In genomic region chr4:25875281-25875745, GRCh38 we compare ENCODE assay signal across 12 cellular contexts. TPM values are rescaled to one million over a fixed set of nuclear protein-coding genes. Genes with fewer than 3 reads are reported as not detected.
DNase-seq lines count a peak whose midpoint lies in the region; ATAC-seq, FAIRE-seq and TF ChIP-seq lines count a peak whose summit lies in the region.
"Had no signal": no experiment of that assay in that cellular context is flagged by ENCODE, and none has a peak within 500 bp of the region (broad histone marks: within the 10 kb centered on the region; RNA-seq: fewer than 3 reads in every experiment).

No MANE protein-coding gene starts in this region.

- H3K9me3 ChIP-seq in SU-DHL-6 (ENCODE audit: insufficient read depth, low read length) (no peaks in the 10 kb centered on the region), kidney (ENCODE audit: control insufficient read depth in 1 of 2, low read length in 2 of 2) (no peaks in the 10 kb centered on the region), mesenchymal stem cell (ENCODE audit: control insufficient read depth, low read length) (no peaks in the 10 kb centered on the region), aorta (ENCODE audit: control insufficient read depth, low read length) (no peaks in the 10 kb centered on the region)

- no peak overlapping the region for H2BK120ac ChIP-seq in mesenchymal stem cell (ENCODE audit: low read depth, low read length)

- peaks cover 95% of the 10 kb centered on the region for H3F3A ChIP-seq in SU-DHL-6 (ENCODE audit: insufficient read depth)

- H4K20me1 ChIP-seq in SU-DHL-6 (ENCODE audit: low read depth, low read length) = no peaks in the 10 kb centered on the region

- H3K4ac ChIP-seq in mesenchymal stem cell (ENCODE audit: low read depth in 1 of 2, low read length in 2 of 2) = no peak overlapping the region

- H3K4me1 ChIP-seq in kidney (ENCODE audit: control insufficient read depth in 1 of 2, insufficient read depth in 1 of 2, low read depth in 1 of 2, low read length in 2 of 2) (no peaks in the 10 kb centered on the region), mesenchymal stem cell (ENCODE audit: control insufficient read depth, insufficient read depth, low read depth, low read length) (no peaks in the 10 kb centered on the region), aorta (ENCODE audit: control insufficient read depth in 1 of 2, insufficient read depth in 2 of 2, low read length in 2 of 2) (no peaks in the 10 kb centered on the region)

- no peak overlapping the region for H3K18ac ChIP-seq in mesenchymal stem cell (ENCODE audit: low read depth in 1 of 2, low read length in 2 of 2)

- H3K4me3 ChIP-seq in SU-DHL-6 (ENCODE audit: insufficient read depth, low read length, poor library complexity, severe bottlenecking) = peak overlapping the region; percentile 5
- no peak overlapping the region for H3K4me3 ChIP-seq in kidney (ENCODE audit: low read length in 2 of 2)
- H3K4me3 ChIP-seq in mesenchymal stem cell (ENCODE audit: insufficient read depth in 1 of 2, low read depth in 1 of 2, low read length in 2 of 2) = no peak overlapping the region
- H3K4me3 ChIP-seq in aorta (ENCODE audit: low read length in 2 of 2) = no peak overlapping the region

- H3K9me2 ChIP-seq in SU-DHL-6 (replicated peaks; ENCODE audit: insufficient read depth, low read length) = no peaks in the 10 kb centered on the region

- 91% methylated on average over 7 of the region's 7 CpGs for WGBS in mesenchymal stem cell
- WGBS in aorta, 2 donors = 93 to 94% methylated on average over 7 of the region's 7 CpGs

- no peak overlapping the region for H3K23ac ChIP-seq in mesenchymal stem cell (ENCODE audit: low read length in 2 of 2)

- no peak for TF ChIP-seq POLR2A in GM18505 (IDR thresholded peaks at IDR 0.05; ENCODE audit: borderline replicate concordance, extremely low read depth, insufficient read depth, insufficient read length)

- H3K36me3 ChIP-seq in SU-DHL-6 (ENCODE audit: low read length) (no peaks in the 10 kb centered on the region), kidney (ENCODE audit: control insufficient read depth in 1 of 2, insufficient read depth in 2 of 2, low read length in 2 of 2) (no peaks in the 10 kb centered on the region), mesenchymal stem cell (ENCODE audit: control insufficient read depth in 1 of 2, insufficient read depth in 2 of 2, low read depth in 1 of 2, low read length in 2 of 2) (no peaks in the 10 kb centered on the region), aorta (ENCODE audit: control insufficient read depth in 1 of 2, insufficient read depth in 2 of 2, low read length in 1 of 2) (no peaks in the 10 kb centered on the region)

- H2BK12ac ChIP-seq in mesenchymal stem cell (ENCODE audit: low read length in 2 of 2) = no peak overlapping the region

- no peak overlapping the region for H2AK5ac ChIP-seq in mesenchymal stem cell (ENCODE audit: low read length, severe bottlenecking)

- DNase-seq in NCI-H1436 (lab: John Stamatoyannopoulos, UW) (no peak), kidney (no peak), mesenchymal stem cell (no peak), aorta (no peak)
- DNase-seq: amygdala, head of caudate nucleus, NCI-H510A treated with DMSO at 0.1 percent for 48 hours, trophoblast cell had no signal

- H3K4me2 ChIP-seq in SU-DHL-6 (ENCODE audit: low read depth, low read length, poor library complexity, severe bottlenecking) = peak overlapping the region; percentile 90
- no peak overlapping the region for H3K4me2 ChIP-seq in mesenchymal stem cell (ENCODE audit: low read length, poor library complexity, severe bottlenecking)

- H2BK15ac ChIP-seq in mesenchymal stem cell (ENCODE audit: low read depth, poor library complexity, severe bottlenecking) = no peak overlapping the region

- H2AFZ ChIP-seq in SU-DHL-6 (ENCODE audit: low read depth, low read length, severe bottlenecking) = no peak overlapping the region
- no peak overlapping the region for H2AFZ ChIP-seq in mesenchymal stem cell (ENCODE audit: low read depth, low read length)

- H3K27ac ChIP-seq in SU-DHL-6 (ENCODE audit: low read depth, low read length) (peak overlapping the region; percentile 100), kidney (ENCODE audit: low read depth in 2 of 2, low read length in 2 of 2) (no peak overlapping the region), mesenchymal stem cell (ENCODE audit: low read length, poor library complexity, severe bottlenecking) (no peak overlapping the region), aorta (ENCODE audit: low read depth in 1 of 2, low read length in 2 of 2) (no peak overlapping the region)

- peak; percentile 49 for ATAC-seq in GM18505 (IDR thresholded peaks at IDR 0.05; ENCODE audit: unreplicated experiment)
- peak; percentile 55 for ATAC-seq in GM21423 (IDR thresholded peaks at IDR 0.05; ENCODE audit: unreplicated experiment)
- peak; percentile 40 for ATAC-seq in HG03095 (IDR thresholded peaks at IDR 0.05; ENCODE audit: unreplicated experiment)
- no peak for ATAC-seq in aorta (ENCODE audit: low FRiP score)

- no peaks in the 10 kb centered on the region for H3K79me1 ChIP-seq in mesenchymal stem cell (replicated peaks; ENCODE audit: low read length, poor library complexity, severe bottlenecking)

- no peak overlapping the region for H2BK5ac ChIP-seq in mesenchymal stem cell (ENCODE audit: low read depth, low read length, poor library complexity, severe bottlenecking)

- H3K9ac ChIP-seq in SU-DHL-6 (ENCODE audit: low read length) = peak overlapping the region; percentile 94
- no peak overlapping the region for H3K9ac ChIP-seq in kidney (ENCODE audit: low read length in 2 of 2)
- H3K9ac ChIP-seq in mesenchymal stem cell (ENCODE audit: low read length) = no peak overlapping the region

- H3K14ac ChIP-seq in mesenchymal stem cell (ENCODE audit: low read length in 2 of 2) = no peak overlapping the region

- H3K27me3 ChIP-seq in SU-DHL-6 (ENCODE audit: low read length) = no peaks in the 10 kb centered on the region
- H3K27me3 ChIP-seq in mesenchymal stem cell (ENCODE audit: control insufficient read depth in 1 of 2, insufficient read depth in 1 of 2, low read length in 2 of 2) = no peaks in the 10 kb centered on the region
- no peaks in the 10 kb centered on the region for H3K27me3 ChIP-seq in aorta (ENCODE audit: control insufficient read depth in 1 of 2, insufficient read depth in 2 of 2, low read length in 1 of 2)

- no peak for FAIRE-seq in kidney (lab: Jason Lieb, UNC)

- intact Hi-C loops in kidney (cut with DNase I) = no loop called here
- intact Hi-C loops in aorta (cut with DNase I) = no loop called here

- TF ChIP-seq CTCF in SU-DHL-6 (IDR thresholded peaks at IDR 0.05; ENCODE audit: insufficient read depth, low read length, poor library complexity, severe bottlenecking) (no peak), kidney (IDR thresholded peaks at IDR 0.05; ENCODE audit: borderline replicate concordance, extremely low read depth, insufficient read depth) (no peak)

- H3K79me2 ChIP-seq in SU-DHL-6 (ENCODE audit: insufficient read depth, low read length) = no peaks in the 10 kb centered on the region

- H4K8ac ChIP-seq in mesenchymal stem cell (ENCODE audit: low read length) = no peak overlapping the region

- no peak overlapping the region for H4K91ac ChIP-seq in mesenchymal stem cell (ENCODE audit: low read length)

RNA-seq across cellular contexts. Expression of gene SEL1L3, which starts 12.5 kb away (rescaled TPM):
- total RNA-seq in kidney (60.3 TPM), aorta (10 to 100 TPM; 13.6 to 25.3 TPM)
- polyA plus RNA-seq in kidney (ENCODE audit: insufficient read depth, low read depth, low replicate concordance) (8.2 TPM), aorta (1 to 10 TPM; 1.9 to 8.3 TPM)
- 27.4 TPM for polyA plus RNA-seq in mesenchymal stem cell (2013, experiment 1 of 2)
- polyA plus RNA-seq in mesenchymal stem cell (2013, experiment 2 of 2) = 25.2 TPM

RNA-seq across cellular contexts. Expression of gene SMIM20, which starts 38.7 kb away (rescaled TPM):
- total RNA-seq in kidney (23.8 TPM), aorta (10 to 100 TPM; 18.1 to 24.8 TPM)
- polyA plus RNA-seq in kidney (ENCODE audit: insufficient read depth, low read depth, low replicate concordance) (97.2 TPM), aorta (10 to 100 TPM; 51.8 to 68.0 TPM)
- polyA plus RNA-seq in mesenchymal stem cell (2013, experiment 1 of 2) = 35.6 TPM
- polyA plus RNA-seq in mesenchymal stem cell (2013, experiment 2 of 2) = 36.3 TPM
